8 cellular contexts compared by ENCODE assay signal in the genomic region with DNA sequence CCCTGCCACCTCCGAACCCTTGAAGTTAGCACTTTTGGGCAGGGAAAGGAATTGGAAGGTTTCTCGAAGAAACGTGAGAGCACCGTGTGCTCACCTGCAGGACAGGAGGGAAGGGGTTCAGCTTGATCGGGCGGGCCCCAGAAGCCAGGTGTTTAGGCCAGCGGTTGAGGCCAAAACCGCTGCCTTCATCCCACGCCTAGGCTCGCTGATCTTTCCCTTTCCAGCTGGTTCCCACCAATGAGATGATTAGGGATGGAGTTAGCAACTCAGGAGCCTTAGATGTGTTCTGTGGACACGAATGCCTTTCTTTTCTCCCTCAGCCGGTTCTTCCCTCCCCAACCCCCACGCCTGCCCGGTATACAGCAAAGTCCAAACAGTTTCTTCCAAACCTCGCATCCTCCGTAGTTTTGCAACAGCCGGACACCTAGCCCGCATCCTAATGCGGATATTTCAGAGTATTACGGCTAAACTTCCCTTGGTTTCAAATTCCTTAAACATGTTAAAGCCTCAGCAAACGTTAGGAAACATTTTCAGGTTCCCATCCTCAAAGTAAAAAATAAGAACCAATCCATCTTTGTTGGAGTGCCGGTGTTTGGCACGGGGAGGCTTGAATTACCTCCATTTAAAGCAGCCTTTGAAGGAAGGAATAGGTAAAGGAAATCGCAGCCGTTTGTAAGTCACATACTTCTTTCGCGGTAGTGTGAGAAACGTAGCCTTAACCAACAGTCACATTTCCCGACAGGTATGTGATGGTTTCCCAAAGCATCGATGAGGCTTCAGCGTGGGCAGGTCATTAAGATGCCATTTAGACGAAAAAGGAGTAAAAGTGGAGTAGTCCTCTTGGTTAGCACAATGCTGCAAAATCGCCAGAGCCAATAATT. TPM values are rescaled to one million over a fixed set of nuclear protein-coding genes. Genes with fewer than 3 reads are reported as not detected.
A peak's percentile ranks its signal among the peaks of the same experiment; 100 is the strongest.
DNase-seq lines count a peak whose midpoint lies in the region; ATAC-seq, FAIRE-seq and TF ChIP-seq lines count a peak whose summit lies in the region.

No MANE protein-coding gene starts in this region.

- H3K36me3 ChIP-seq in CD4-positive, CD25-positive, alpha-beta regulatory T cell (ENCODE audit: control insufficient read depth, insufficient read depth, low read length): peaks cover 4% of the 10 kb centered on the region
- H3K36me3 ChIP-seq in GM23248 (ENCODE audit: low read depth) (no peaks in the 10 kb centered on the region), K562 (ENCODE audit: control insufficient read depth, insufficient read depth, low read length) (no peaks in the 10 kb centered on the region), kidney (ENCODE audit: control insufficient read depth in 1 of 2, insufficient read depth in 2 of 2, low read length in 2 of 2) (no peaks in the 10 kb centered on the region)

- H3K4me1 Mint-ChIP-seq in CD4-positive, CD25-positive, alpha-beta regulatory T cell: peaks cover 44 to 71% (median 58%) of the 10 kb centered on the region in 4 donors

- TSS peak; percentile 37 for BruUV-seq in K562 (replicated peaks; lab: Mats Ljungman, UMichigan)

- FAIRE-seq in K562 (lab: Jason Lieb, UNC) (no peak), kidney (lab: Jason Lieb, UNC) (no peak)

- H3K4me3 Mint-ChIP-seq in CD4-positive, CD25-positive, alpha-beta regulatory T cell: peak overlapping the region; percentile 96 to 98 (median 98)

- H3K36me3 Mint-ChIP-seq in CD4-positive, CD25-positive, alpha-beta regulatory T cell: peaks cover 8% of the 10 kb centered on the region

- H4K20me1 ChIP-seq in GM23248 (ENCODE audit: insufficient read depth) (no peaks in the 10 kb centered on the region), K562 (replicated peaks; ENCODE audit: control insufficient read depth, insufficient read depth, low read length) (no peaks in the 10 kb centered on the region)

- no peaks in the 10 kb centered on the region for H3K9me2 ChIP-seq in GM23248 (ENCODE audit: insufficient read depth)

- TF ChIP-seq POLR2A in K562 (conservative IDR thresholded peaks at IDR 0.05): no peak

- peak overlapping the region; percentile 96 for H3K4me2 ChIP-seq in GM23248 (ENCODE audit: unreplicated experiment)
- H3K4me2 ChIP-seq in K562 (ENCODE audit: insufficient read depth, low read length): peak overlapping the region; percentile 93

- peak overlapping the region; percentile 92 to 98 (median 96) for H3K27ac Mint-ChIP-seq in CD4-positive, CD25-positive, alpha-beta regulatory T cell

- no peaks in the 10 kb centered on the region for H3K9me3 ChIP-seq in CD4-positive, CD25-positive, alpha-beta regulatory T cell (ENCODE audit: control insufficient read depth in 2 of 2, low read length in 2 of 2)
- H3K9me3 ChIP-seq in GM23248 (ENCODE audit: low read depth) (no peaks in the 10 kb centered on the region), K562 (replicated peaks; ENCODE audit: control insufficient read depth, insufficient read depth, low read depth, low read length) (no peaks in the 10 kb centered on the region), kidney (ENCODE audit: control insufficient read depth in 1 of 2, low read length in 2 of 2) (no peaks in the 10 kb centered on the region)

- H3K9me3 Mint-ChIP-seq in CD4-positive, CD25-positive, alpha-beta regulatory T cell: no peaks in the 10 kb centered on the region

- peaks cover 35% of the 10 kb centered on the region for H3F3A ChIP-seq in GM23248 (ENCODE audit: insufficient read depth)

- H3K27me3 ChIP-seq in CD4-positive, CD25-positive, alpha-beta regulatory T cell (ENCODE audit: control insufficient read depth, insufficient read depth, low read length): no peaks in the 10 kb centered on the region
- no peaks in the 10 kb centered on the region for H3K27me3 ChIP-seq in GM23248 (replicated peaks; ENCODE audit: insufficient read depth)
- H3K27me3 ChIP-seq in K562 (ENCODE audit: control insufficient read depth in 2 of 2, insufficient read depth in 2 of 2, low read length in 2 of 2): no peaks in the 10 kb centered on the region

- H3K9me1 ChIP-seq in K562 (ENCODE audit: control insufficient read depth, insufficient read depth, low read length): no peaks in the 10 kb centered on the region

- CTCF ChIA-PET in K562 (lab: Yijun Ruan, JAX; ENCODE audit: low intra/inter-chr PET ratio): interaction anchor here (3.1 kb wide), 1 partner anchor 129 kb away, joined by 29 read pairs; no protein-coding TSS in a partner anchor

- ATAC-seq in CD4-positive, CD25-positive, alpha-beta regulatory T cell (ENCODE audit: low read depth in 2 of 2): no peak
- ATAC-seq in K562 (peak; percentile 10), HG03095 (IDR thresholded peaks at IDR 0.05; ENCODE audit: unreplicated experiment) (no peak)

- TF ChIP-seq EP300 in K562 (IDR thresholded peaks at IDR 0.05; ENCODE audit: low read length): no peak

- in situ Hi-C loops in GM23248 (cut with MboI) (loop anchor here (25.0 kb wide), 1 partner anchor 353 kb away; a partner anchor contains a TSS), K562 (cut with MboI) (loop anchor here (5.0 kb wide), 3 partner anchors 68 to 358 kb away; no protein-coding TSS in a partner anchor)

- peak overlapping the region; percentile 98 for H2AFZ ChIP-seq in GM23248
- H2AFZ ChIP-seq in K562 (ENCODE audit: low read depth, low read length): peak overlapping the region; percentile 92

- H3K27ac ChIP-seq in CD4-positive, CD25-positive, alpha-beta regulatory T cell (ENCODE audit: insufficient read depth, low read length, poor library complexity, severe bottlenecking): peak overlapping the region; percentile 94
- H3K27ac ChIP-seq in GM23248: 0 out of 2 replicates have a peak overlapping the region, but pooled peaks have one; percentile 21
- peak overlapping the region; percentile 67 for H3K27ac ChIP-seq in K562 (ENCODE audit: extremely low read depth, low read depth, low read length)
- H3K27ac ChIP-seq in kidney (ENCODE audit: low read depth in 2 of 2, low read length in 2 of 2): peak overlapping the region in 1 of 2 donors; percentile 74

- peak in 2 of 3 donors; percentile 33 to 47 for DNase-seq in CD4-positive, CD25-positive, alpha-beta regulatory T cell
- DNase-seq in GM23248 (peak; percentile 57), NCI-H69 (lab: John Stamatoyannopoulos, UW) (peak; percentile 45), K562 (ENCODE audit: extremely low read depth in 1 of 4, low spot score in 3 of 4) (peak; percentile 18 to 38 (median 31)), kidney (no peak), hepatic stellate cell (ENCODE audit: low spot score) (no peak)
- DNase-seq in stimulated activated CD4-positive, alpha-beta T cell treated with anti-CD3 and anti-CD28 coated beads, Interleukin-4, amount 100 ng/mL, for 1 hour: peak; percentile 23

- peaks cover 49% of the 10 kb centered on the region for H3K79me2 ChIP-seq in GM23248 (ENCODE audit: insufficient read depth)
- H3K79me2 ChIP-seq in K562 (ENCODE audit: control insufficient read depth, insufficient read depth, low read length): peaks cover 44% of the 10 kb centered on the region

- peak overlapping the region; percentile 86 for H3K9ac ChIP-seq in GM23248
- peak overlapping the region; percentile 76 to 98 for H3K9ac ChIP-seq in K562 (ENCODE audit: insufficient read depth in 1 of 2, low read depth in 2 of 2, low read length in 2 of 2)
- peak overlapping the region; percentile 49 to 77 for H3K9ac ChIP-seq in kidney (ENCODE audit: low read length in 2 of 2)

- H3K4me3 ChIP-seq in CD4-positive, CD25-positive, alpha-beta regulatory T cell (ENCODE audit: low read depth, low read length): peak overlapping the region; percentile 99
- H3K4me3 ChIP-seq in GM23248 (peak overlapping the region; percentile 90), K562 (peak overlapping the region; percentile 76), kidney (ENCODE audit: low read length in 2 of 2) (peak overlapping the region; percentile 72 to 85)

- POLR2A ChIA-PET in K562 (lab: Yijun Ruan, JAX): interaction anchor here (1.2 to 1.8 kb wide), 3 partner anchors 15 to 129 kb away, joined by 3 to 8 read pairs (median 4); no protein-coding TSS in a partner anchor

- no peaks in the 10 kb centered on the region for H3K27me3 Mint-ChIP-seq in CD4-positive, CD25-positive, alpha-beta regulatory T cell

- WGBS in GM23248 (ENCODE audit: low coverage in 1 of 2, low lambda C conversion rate in 2 of 2, missing lambda C conversion rate in 2 of 2), 2 experiments: 30% methylated on average over 33 of the region's 33 CpGs
- 8% methylated on average over 32 of the region's 33 CpGs for WGBS in K562 (ENCODE audit: insufficient coverage, low coverage, missing lambda C conversion rate)

- peaks cover 74% of the 10 kb centered on the region for H3K4me1 ChIP-seq in CD4-positive, CD25-positive, alpha-beta regulatory T cell (ENCODE audit: control insufficient read depth, insufficient read depth, low read length, poor library complexity, severe bottlenecking)
- H3K4me1 ChIP-seq in GM23248 (ENCODE audit: insufficient read depth) (peaks cover 33% of the 10 kb centered on the region), K562 (replicated peaks in 1 of 2; ENCODE audit: control insufficient read depth in 2 of 2, insufficient read depth in 2 of 2, low read length in 2 of 2) (peaks cover 13 to 20% of the 10 kb centered on the region in 2 experiments), kidney (ENCODE audit: control insufficient read depth in 1 of 2, insufficient read depth in 1 of 2, low read depth in 1 of 2, low read length in 2 of 2) (peaks cover 0 to 8% of the 10 kb centered on the region in 2 donors)

- intact Hi-C loops in K562 (cut with micrococcal nuclease): loop anchor here (2.0 to 5.0 kb wide), 2 partner anchors 69 to 353 kb away; no protein-coding TSS in a partner anchor
- intact Hi-C loops in kidney (cut with DNase I): loop anchor here (5.0 kb wide), 1 partner anchor 128 kb away; no protein-coding TSS in a partner anchor

- no peak for TF ChIP-seq RAD21 in K562 (CRISPR knock-in tag; conservative IDR thresholded peaks at IDR 0.05 in 1 of 2, IDR thresholded peaks at IDR 0.05 in 1 of 2)

- TF ChIP-seq CTCF in K562 (IDR thresholded peaks at IDR 0.05 in 2 of 3, conservative IDR thresholded peaks at IDR 0.05 in 1 of 3; ENCODE audit: insufficient read depth in 2 of 3, low read depth in 1 of 3, low read length in 3 of 3) (no peak), kidney (IDR thresholded peaks at IDR 0.05; ENCODE audit: borderline replicate concordance, extremely low read depth, insufficient read depth) (no peak)

RNA-seq across cellular contexts. Expression of a gene that starts 1.1 kb away (rescaled TPM):
- total RNA-seq in CD4-positive, CD25-positive, alpha-beta regulatory T cell: 70.4 TPM
- 10 to 100 TPM; 22.8 to 27.2 (median 24.9) TPM for polyA plus RNA-seq in CD4-positive, CD25-positive, alpha-beta regulatory T cell
- 5.7 and 7.3 TPM in 2 replicates for total RNA-seq in GM23248 (2014; rRNA removed; shearing (Covaris generic))
- polyA plus RNA-seq in GM23248 (2016; fragmentation: Nextera tagmentation; extraction: Ambion mirVana) (3.5 and 3.6 TPM in 2 replicates), K562 (2011; rRNA removed) (12.5 and 14.7 TPM in 2 replicates), K562 (2014; fragmentation: Illumina TruSeq; extraction: Trizol) (4.5 and 5.3 TPM in 2 replicates), K562 (2014; fragmentation: Nextera tagmentation; extraction: Ambion mirVana) (1 to 10 TPM in 1 of 2 experiments, under 1 TPM in 1; 1.00 to 1.3 TPM), K562 (2014; rRNA removed) (3.0 and 3.2 TPM in 2 replicates), kidney (ENCODE audit: insufficient read depth, low read depth, low replicate concordance) (2.6 TPM)
- 10.5 and 20.3 TPM in 2 replicates for total RNA-seq in K562 (2011; cell fraction: chromatin; rRNA removed; ENCODE audit: low replicate concordance)
- total RNA-seq in K562 (2011; cell fraction: nucleolus; rRNA removed): 9.2 and 9.7 TPM in 2 replicates
- total RNA-seq in K562 (2011; cell fraction: nucleoplasm; rRNA removed): 16.8 and 27.9 TPM in 2 replicates
- total RNA-seq in K562 (2014; rRNA removed) (3.3 and 3.7 TPM in 2 replicates), K562 (2014; rRNA removed; fragmentation: Illumina TruSeq; extraction: Trizol) (4.5 and 5.5 TPM in 2 replicates), K562 (2015; rRNA removed; fragmentation: Illumina TruSeq; extraction: Trizol) (5.2 TPM in 2 replicates), K562 (2021) (4.9 and 5.0 TPM in 2 replicates), kidney (12.7 TPM)
- 4.0 and 9.3 TPM in 2 replicates for polyA plus RNA-seq in K562 (2011; cell fraction: cytosol; rRNA removed)
- 4.5 and 9.3 TPM in 2 replicates for polyA plus RNA-seq in K562 (2011; cell fraction: nucleus; rRNA removed)
- 4.2 and 4.9 TPM in 2 replicates for polyA plus RNA-seq in K562 (2012)
- 17.7 and 29.5 TPM in 2 replicates for polyA minus RNA-seq in K562 (2011; rRNA and poly(A)+ RNA removed)
- 6.7 and 8.6 TPM in 2 replicates for polyA minus RNA-seq in K562 (2011; cell fraction: cytosol; rRNA and poly(A)+ RNA removed)
- 4.0 and 11.3 TPM in 2 replicates for polyA minus RNA-seq in K562 (2011; cell fraction: nucleus; rRNA and poly(A)+ RNA removed)

Comparison
In these comparisons a context has a peak if more than half of its experiments do, and no peak if none do; other contexts are left out.
1. DNase-seq: peak in CD4-positive, CD25-positive, alpha-beta regulatory T cell (2 of 3), GM23248 (single experiment), NCI-H69 (single experiment), K562 (4 of 4) and stimulated activated CD4-positive, alpha-beta T cell treated with anti-CD3 and anti-CD28 coated beads, Interleukin-4, amount 100 ng/mL, for 1 hour (single experiment); none in kidney (single experiment) and hepatic stellate cell (single experiment).
2. Peak in every context shown above with its lines, with median percentiles within 50 percentile points of each other: H3K4me3 ChIP-seq and H3K9ac ChIP-seq.